24 cellular contexts compared by ENCODE assay signal in the genomic region with DNA sequence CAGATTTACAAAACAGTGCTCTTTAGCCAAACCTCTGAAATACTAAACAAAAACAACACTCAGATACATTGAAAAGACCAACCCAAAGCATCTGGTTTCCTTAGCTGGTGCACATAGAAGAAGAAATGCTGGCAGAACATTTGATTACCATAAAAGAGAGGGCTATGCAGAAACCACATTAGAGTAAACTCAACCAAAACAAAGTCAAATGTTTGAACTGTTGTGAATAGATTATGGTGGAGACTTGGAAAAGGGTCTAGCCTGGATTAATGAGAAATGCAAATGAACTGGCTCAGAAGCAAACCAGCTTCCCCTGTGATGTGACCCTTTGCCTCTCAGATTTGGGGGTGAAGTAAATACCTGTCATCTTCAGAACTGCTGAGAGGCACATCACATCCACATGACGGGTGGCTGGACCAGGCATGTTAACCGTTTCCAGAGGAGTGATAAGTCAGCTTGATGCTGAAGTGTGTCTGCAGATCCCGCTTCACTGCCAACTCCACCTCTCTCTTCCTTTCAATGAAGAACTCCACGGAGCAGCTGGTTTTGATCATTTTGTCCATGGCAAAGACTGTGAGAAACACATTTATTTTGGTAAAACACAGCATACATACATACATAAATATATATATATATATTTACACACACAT.
DNase-seq lines count a peak whose midpoint lies in the region; ATAC-seq and TF ChIP-seq lines count a peak whose summit lies in the region.
"Had no signal": no experiment of that assay in that cellular context is flagged by ENCODE, and none has a peak within 500 bp of the region (broad histone marks: within the 10 kb centered on the region; RNA-seq: fewer than 3 reads in every experiment).

No MANE protein-coding gene starts in this region.

- no peak overlapping the region for H2BK20ac ChIP-seq in H9 (ENCODE audit: low read depth, low read length, poor library complexity, severe bottlenecking)

- H3K23me2 ChIP-seq in H9 (ENCODE audit: insufficient read length, low read depth, low read length, poor library complexity, severe bottlenecking) = no peaks in the 10 kb centered on the region

- H4K5ac ChIP-seq in H9 (ENCODE audit: insufficient read length, low read depth, low read length) = no peak overlapping the region

- no peak overlapping the region for H3K27ac ChIP-seq in H9 (ENCODE audit: insufficient read length, low read depth, low read length)
- peak overlapping the region; percentile 91 for H3K27ac ChIP-seq in rectal smooth muscle tissue (ENCODE audit: low read depth, low read length)
- H3K27ac ChIP-seq: A549; ascending aorta; BLaER1 treated with 17β-estradiol and CSF1 and Interleukin-3, amounts not matched to agents 10 nM and 100 nM; GM23248; tibial artery; WERI-Rb-1 had no signal

- peaks cover 16 to 21% of the 10 kb centered on the region in 2 experiments for H3K9me3 Mint-ChIP-seq in H9
- H3K9me3 Mint-ChIP-seq: activated T-helper 1 cell treated with anti-CD3 and anti-CD28 coated beads, Interleukin-12 subunit alpha, Interleukin-12 subunit beta, Interleukin-2, Interleukin-4 antibody, amounts not matched to agents 30 ng/mL and 10 ng/mL and 1 ng/mL, durations not matched to agents 14 hours and 24 hours and 36 hours had no signal

- H3K4me2 ChIP-seq in H9 (ENCODE audit: insufficient read depth, insufficient read length, low read length) = no peak overlapping the region
- H3K4me2 ChIP-seq: A549, SK-N-SH had no signal

- H3K36me3 Mint-ChIP-seq in H9 (ENCODE audit: insufficient read depth in 1 of 3, low read depth in 3 of 3) = peaks cover 7 to 32% (median 9%) of the 10 kb centered on the region in 3 experiments; a peak in 6 of 7 replicates

- H3K27me3 ChIP-seq in H9 (ENCODE audit: insufficient read depth, low read length) (no peaks in the 10 kb centered on the region), rectal smooth muscle tissue (ENCODE audit: control insufficient read depth, insufficient read depth, low read length) (no peaks in the 10 kb centered on the region)
- H3K27me3 ChIP-seq: ascending aorta; BLaER1 treated with 17β-estradiol and CSF1 and Interleukin-3, amounts not matched to agents 10 nM and 100 nM; tibial artery had no signal

- no CpG with 5 or more reads among the region's 4 CpGs for WGBS in H9 (ENCODE audit: extremely low coverage, insufficient read length, low lambda C conversion rate)

- H4K8ac ChIP-seq in H9 (replicated peaks; ENCODE audit: insufficient read length, low read depth, low read length) = no peak overlapping the region

- H2BK15ac ChIP-seq in H9 (ENCODE audit: low read depth, low read length) = no peak overlapping the region

- H3K14ac ChIP-seq in H9 (ENCODE audit: insufficient read depth, low read length) = no peak overlapping the region

- H2BK12ac ChIP-seq in H9 (ENCODE audit: insufficient read length, low read depth, low read length) = no peak overlapping the region

- H3K23ac ChIP-seq in H9 (ENCODE audit: insufficient read length, low read depth, low read length) = no peak overlapping the region

- no peak overlapping the region for H3K18ac ChIP-seq in H9 (ENCODE audit: insufficient read length, low read depth, low read length)

- H3K56ac ChIP-seq in H9 (ENCODE audit: insufficient read length, low read depth, low read length) = no peak overlapping the region

- H3K79me2 ChIP-seq in H9 (ENCODE audit: insufficient read depth, low read length) = no peaks in the 10 kb centered on the region

- H3K9ac ChIP-seq in H9 (ENCODE audit: extremely low read depth, insufficient read length, low read length) (no peak overlapping the region), rectal smooth muscle tissue (ENCODE audit: low read length) (no peak overlapping the region)
- H3K9ac ChIP-seq: BLaER1 treated with 17β-estradiol and CSF1 and Interleukin-3, amounts not matched to agents 10 nM and 100 nM; GM23248; SK-N-SH had no signal

- H2BK5ac ChIP-seq in H9 (ENCODE audit: insufficient read length, low read length) = no peak overlapping the region

- TF ChIP-seq CTCF in H9 (conservative IDR thresholded peaks at IDR 0.05) = no peak

- H3K4me3 Mint-ChIP-seq in H9 = 0 out of 5 replicates have a peak overlapping the region, but pooled peaks of 1 of the 2 experiments have one; percentile 14
- H3K4me3 Mint-ChIP-seq: activated naive CD4-positive, alpha-beta T cell treated with anti-CD3 and anti-CD28 coated beads, Interleukin-2, amount 50 U/mL, for 24 hours; activated T-helper 1 cell treated with anti-CD3 and anti-CD28 coated beads, Interleukin-12 subunit alpha, Interleukin-12 subunit beta, Interleukin-2, Interleukin-4 antibody, amounts not matched to agents 30 ng/mL and 10 ng/mL and 1 ng/mL, durations not matched to agents 14 hours and 24 hours and 36 hours; endodermal cell had no signal

- H2AK5ac ChIP-seq in H9 (ENCODE audit: insufficient read length, low read length) = no peak overlapping the region

- ATAC-seq in HG03378 (IDR thresholded peaks at IDR 0.05; ENCODE audit: unreplicated experiment) = no peak
- ATAC-seq: A549; HepG2; stimulated activated naive CD8-positive, alpha-beta T cell treated with anti-CD3 and anti-CD28 coated beads, Interleukin-15, Interleukin-2, amounts not matched to agents 100 U/mL and 50 U/mL, for 24 hours had no signal

- H3K4me1 Mint-ChIP-seq in H9 = peaks cover 30 to 34% of the 10 kb centered on the region in 2 experiments
- H3K4me1 Mint-ChIP-seq: activated naive CD4-positive, alpha-beta T cell treated with anti-CD3 and anti-CD28 coated beads, Interleukin-2, amount 50 U/mL, for 24 hours had no signal

- H3K9me3 ChIP-seq in H9 (ENCODE audit: control insufficient read depth, low read depth, low read length) = no peaks in the 10 kb centered on the region
- H3K9me3 ChIP-seq: A549, ascending aorta, SK-N-SH had no signal

- no peaks in the 10 kb centered on the region for H3K27me3 Mint-ChIP-seq in H9 (ENCODE audit: low read depth)

- no peak overlapping the region for H3T11ph ChIP-seq in H9 (ENCODE audit: low read length)

- no peak overlapping the region for H4K91ac ChIP-seq in H9 (ENCODE audit: insufficient read length, low read depth, low read length)

- H4K20me1 ChIP-seq in H9 (ENCODE audit: control insufficient read depth, insufficient read depth, insufficient read length) = no peaks in the 10 kb centered on the region
- H4K20me1 ChIP-seq: BLaER1 treated with 17β-estradiol and CSF1 and Interleukin-3, amounts not matched to agents 10 nM and 100 nM had no signal

- H3K79me1 ChIP-seq in H9 (ENCODE audit: insufficient read depth, low read depth, low read length, poor library complexity, severe bottlenecking) = no peaks in the 10 kb centered on the region

- H3K27ac Mint-ChIP-seq in H9 = peak overlapping the region in 2 of 3 experiments; percentile 74 to 94; a peak in 4 of 7 replicates
- H3K27ac Mint-ChIP-seq: activated naive CD4-positive, alpha-beta T cell treated with anti-CD3 and anti-CD28 coated beads, Interleukin-2, amount 50 U/mL, for 24 hours; activated T-helper 1 cell treated with anti-CD3 and anti-CD28 coated beads, Interleukin-12 subunit alpha, Interleukin-12 subunit beta, Interleukin-2, Interleukin-4 antibody, amounts not matched to agents 30 ng/mL and 10 ng/mL and 1 ng/mL, durations not matched to agents 14 hours and 24 hours and 36 hours; endodermal cell had no signal

- no peak overlapping the region for H3K4ac ChIP-seq in H9 (ENCODE audit: low read depth, low read length)

- H3K4me1 ChIP-seq in H9 (ENCODE audit: insufficient read depth, low read length) = peaks cover 8% of the 10 kb centered on the region; the same call in 1 of the 2 replicates
- H3K4me1 ChIP-seq in rectal smooth muscle tissue (ENCODE audit: control insufficient read depth, insufficient read depth, low read length) = peaks cover 23% of the 10 kb centered on the region
- H3K4me1 ChIP-seq: A549, ascending aorta, tibial artery had no signal

- H3K36me3 ChIP-seq in rectal smooth muscle tissue (ENCODE audit: control insufficient read depth, insufficient read depth, low read length) = no peaks in the 10 kb centered on the region
- H3K36me3 ChIP-seq: ascending aorta; BLaER1 treated with 17β-estradiol and CSF1 and Interleukin-3, amounts not matched to agents 10 nM and 100 nM; tibial artery; WERI-Rb-1 had no signal

- H2AFZ ChIP-seq in H9 (ENCODE audit: low read length) = no peak overlapping the region
- H2AFZ ChIP-seq: GM23248 had no signal

- H3K4me3 ChIP-seq in rectal smooth muscle tissue (ENCODE audit: low read length) = no peak overlapping the region
- H3K4me3 ChIP-seq: A549; ascending aorta; BLaER1 treated with 17β-estradiol and CSF1 and Interleukin-3, amounts not matched to agents 10 nM and 100 nM; GM23248; tibial artery had no signal

- no peak overlapping the region for H2BK120ac ChIP-seq in H9 (ENCODE audit: low read depth, low read length, poor library complexity, severe bottlenecking)

- DNase-seq in H9 (no peak), cerebellar cortex (ENCODE audit: low spot score) (peak; percentile 1), globus pallidus (ENCODE audit: low spot score) (peak; percentile 2), cortex of kidney (lab: John Stamatoyannopoulos, UW) (no peak), NCI-H82 (lab: John Stamatoyannopoulos, UW) (no peak), CD1c-positive myeloid dendritic cell (ENCODE audit: extremely low spot score) (no peak)
- DNase-seq: activated CD4-positive, alpha-beta T cell treated with anti-CD3 and anti-CD28 coated beads, Interleukin-2, amount 50 U/mL, for 1 hour; EL; endodermal cell; GM23248; NCI-H1105; SK-N-SH; stimulated activated CD4-positive, alpha-beta T cell treated with anti-CD3 and anti-CD28 coated beads, Interleukin-4, amount 100 ng/mL, for 4 hours; stimulated activated naive CD8-positive, alpha-beta T cell treated with anti-CD3 and anti-CD28 coated beads, Interleukin-15, Interleukin-2, amounts not matched to agents 100 U/mL and 50 U/mL, for 24 hours; tibial artery; WERI-Rb-1 had no signal

Comparison
In these comparisons a context has a peak if more than half of its experiments do, and no peak if none do; other contexts are left out.
1. DNase-seq: peak in cerebellar cortex (single experiment) and globus pallidus (single experiment); none in H9 (single experiment), cortex of kidney (single experiment), NCI-H82 (single experiment) and CD1c-positive myeloid dendritic cell (single experiment).